Comparison of ENCODE assay signal across 29 cellular contexts in genomic region chr10:21935439-21936023, GRCh38.
"Had no signal": no experiment of that assay in that cellular context is flagged by ENCODE, and none has a peak within 500 bp of the region (broad histone marks: within the 10 kb centered on the region; RNA-seq: fewer than 3 reads in every experiment).

No MANE protein-coding gene starts in this region.

- FAIRE-seq: urothelium cell line had no signal

- H3K27ac Mint-ChIP-seq: stimulated activated effector memory CD8-positive, alpha-beta T cell treated with anti-CD3 and anti-CD28 coated beads, Interleukin-12 subunit alpha, Interleukin-12 subunit beta, amount 100 ng/mL, for 72 hours; stimulated activated memory B cell treated with anti-CD40 and anti-IgM and Interleukin-4, amounts not matched to agents 10 μg/mL and 1 μg/mL and 100 μg/mL, for 72 hours; stimulated activated naive B cell treated with anti-CD40 and anti-IgM and Interleukin-4, amounts not matched to agents 10 μg/mL and 1 μg/mL and 100 μg/mL, for 72 hours; stimulated activated naive CD8-positive, alpha-beta T cell treated with anti-CD3 and anti-CD28 coated beads, Interleukin-15, amount 100 ng/mL, for 72 hours; stimulated activated naive CD8-positive, alpha-beta T cell treated with anti-CD3 and anti-CD28 coated beads, Interleukin-15, Interleukin-2, amounts not matched to agents 100 ng/mL and 50 ng/mL, for 24 hours; type B pancreatic cell had no signal

- H3K9me3 Mint-ChIP-seq: type B pancreatic cell had no signal

- H3K4me3 Mint-ChIP-seq: stimulated activated effector memory CD8-positive, alpha-beta T cell treated with anti-CD3 and anti-CD28 coated beads, Interleukin-12 subunit alpha, Interleukin-12 subunit beta, amount 100 ng/mL, for 72 hours; stimulated activated memory B cell treated with anti-CD40 and anti-IgM and Interleukin-4, amounts not matched to agents 10 μg/mL and 1 μg/mL and 100 μg/mL, for 72 hours; stimulated activated naive B cell treated with anti-CD40 and anti-IgM and Interleukin-4, amounts not matched to agents 10 μg/mL and 1 μg/mL and 100 μg/mL, for 72 hours; stimulated activated naive CD8-positive, alpha-beta T cell treated with anti-CD3 and anti-CD28 coated beads, Interleukin-15, amount 100 ng/mL, for 72 hours; stimulated activated naive CD8-positive, alpha-beta T cell treated with anti-CD3 and anti-CD28 coated beads, Interleukin-15, Interleukin-2, amounts not matched to agents 100 ng/mL and 50 ng/mL, for 24 hours; type B pancreatic cell had no signal

- H3K4me1 Mint-ChIP-seq: stimulated activated memory B cell treated with anti-CD40 and anti-IgM and Interleukin-4, amounts not matched to agents 10 μg/mL and 1 μg/mL and 100 μg/mL, for 72 hours; stimulated activated naive CD8-positive, alpha-beta T cell treated with anti-CD3 and anti-CD28 coated beads, Interleukin-15, amount 100 ng/mL, for 72 hours had no signal

- DNase-seq: stimulated activated CD4-positive, alpha-beta T cell treated with anti-CD3 and anti-CD28 coated beads, Interleukin-2, amount 100 ng/mL, for 48 hours; stimulated activated CD4-positive, alpha-beta T cell treated with anti-CD3 and anti-CD28 coated beads, Interleukin-4, amount 100 ng/mL, for 1 hour; stimulated activated CD4-positive, alpha-beta T cell treated with anti-CD3 and anti-CD28 coated beads, Interleukin-4, amount 100 ng/mL, for 24 hours; stimulated activated CD4-positive, alpha-beta T cell treated with anti-CD3 and anti-CD28 coated beads, Interleukin-4, amount 100 ng/mL, for 4 hours; stimulated activated CD8-positive, alpha-beta memory T cell treated with anti-CD3 and anti-CD28 coated beads, Interleukin-4, amount 100 ng/mL, for 48 hours; stimulated activated naive B cell treated with anti-CD40 and anti-IgM and Interleukin-4, amounts not matched to agents 10 μg/mL and 1 μg/mL and 100 μg/mL, for 72 hours; stimulated activated naive CD4-positive, alpha-beta T cell; stimulated activated naive CD4-positive, alpha-beta T cell treated with Interleukin-2 at 50 U/mL for 16 hours; stimulated activated naive CD8-positive, alpha-beta T cell treated with anti-CD3 and anti-CD28 coated beads, Interleukin-15, amount 100 ng/mL, for 72 hours; stimulated activated naive CD8-positive, alpha-beta T cell treated with anti-CD3 and anti-CD28 coated beads, Interleukin-15, Interleukin-2, amounts not matched to agents 100 U/mL and 50 U/mL, for 24 hours; stomach; substantia nigra; testis; thyroid gland; tibial artery; transverse colon; trophoblast cell; upper lobe of left lung; upper lobe of right lung; uterus had no signal

- H3K36me3 Mint-ChIP-seq: stimulated activated effector memory CD8-positive, alpha-beta T cell treated with anti-CD3 and anti-CD28 coated beads, Interleukin-12 subunit alpha, Interleukin-12 subunit beta, amount 100 ng/mL, for 72 hours; type B pancreatic cell had no signal

- H3K27ac ChIP-seq: stomach, suprapubic skin, testis, thoracic aorta, thyroid gland, tibial artery, tibial nerve, transverse colon, upper lobe of left lung, upper lobe of right lung, uterus, vagina had no signal

- H3K27me3 Mint-ChIP-seq: stimulated activated memory B cell treated with anti-CD40 and anti-IgM and Interleukin-4, amounts not matched to agents 10 μg/mL and 1 μg/mL and 100 μg/mL, for 72 hours; stimulated activated naive B cell treated with anti-CD40 and anti-IgM and Interleukin-4, amounts not matched to agents 10 μg/mL and 1 μg/mL and 100 μg/mL, for 72 hours; stimulated activated naive CD8-positive, alpha-beta T cell treated with anti-CD3 and anti-CD28 coated beads, Interleukin-15, amount 100 ng/mL, for 72 hours; stimulated activated naive CD8-positive, alpha-beta T cell treated with anti-CD3 and anti-CD28 coated beads, Interleukin-15, Interleukin-2, amounts not matched to agents 100 ng/mL and 50 ng/mL, for 24 hours; type B pancreatic cell had no signal

- ATAC-seq: stimulated activated effector memory CD8-positive, alpha-beta T cell treated with anti-CD3 and anti-CD28 coated beads, Interleukin-12 subunit alpha, Interleukin-12 subunit beta, amount 100 ng/mL, for 72 hours; stimulated activated memory B cell treated with anti-CD40 and anti-IgM and Interleukin-4, amounts not matched to agents 10 μg/mL and 1 μg/mL and 100 μg/mL, for 72 hours; stimulated activated naive B cell treated with anti-CD40 and anti-IgM and Interleukin-4, amounts not matched to agents 10 μg/mL and 1 μg/mL and 100 μg/mL, for 72 hours; stimulated activated naive CD8-positive, alpha-beta T cell treated with anti-CD3 and anti-CD28 coated beads, Interleukin-15, amount 100 ng/mL, for 72 hours; stimulated activated naive CD8-positive, alpha-beta T cell treated with anti-CD3 and anti-CD28 coated beads, Interleukin-15, Interleukin-2, amounts not matched to agents 100 U/mL and 50 U/mL, for 24 hours; upper lobe of right lung had no signal

- H3K27me3 ChIP-seq: stomach, suprapubic skin, testis, thyroid gland, tibial artery, tibial nerve, transverse colon, upper lobe of left lung, upper lobe of right lung, uterus, vagina had no signal

- H3K9me3 ChIP-seq: testis, thyroid gland had no signal

- H3K4me1 ChIP-seq: suprapubic skin, testis, thyroid gland, tibial artery, tibial nerve, transverse colon, upper lobe of right lung, uterus, vagina had no signal

- H3K36me3 ChIP-seq: suprapubic skin, thoracic aorta, thyroid gland, upper lobe of right lung, uterus, vagina had no signal

- H3K4me3 ChIP-seq: stomach, suprapubic skin, testis, thoracic aorta, thyroid gland, tibial artery, tibial nerve, transverse colon, upper lobe of left lung, upper lobe of right lung, uterus, vagina had no signal
